8 cellular contexts compared by ENCODE assay signal in the genomic region with DNA sequence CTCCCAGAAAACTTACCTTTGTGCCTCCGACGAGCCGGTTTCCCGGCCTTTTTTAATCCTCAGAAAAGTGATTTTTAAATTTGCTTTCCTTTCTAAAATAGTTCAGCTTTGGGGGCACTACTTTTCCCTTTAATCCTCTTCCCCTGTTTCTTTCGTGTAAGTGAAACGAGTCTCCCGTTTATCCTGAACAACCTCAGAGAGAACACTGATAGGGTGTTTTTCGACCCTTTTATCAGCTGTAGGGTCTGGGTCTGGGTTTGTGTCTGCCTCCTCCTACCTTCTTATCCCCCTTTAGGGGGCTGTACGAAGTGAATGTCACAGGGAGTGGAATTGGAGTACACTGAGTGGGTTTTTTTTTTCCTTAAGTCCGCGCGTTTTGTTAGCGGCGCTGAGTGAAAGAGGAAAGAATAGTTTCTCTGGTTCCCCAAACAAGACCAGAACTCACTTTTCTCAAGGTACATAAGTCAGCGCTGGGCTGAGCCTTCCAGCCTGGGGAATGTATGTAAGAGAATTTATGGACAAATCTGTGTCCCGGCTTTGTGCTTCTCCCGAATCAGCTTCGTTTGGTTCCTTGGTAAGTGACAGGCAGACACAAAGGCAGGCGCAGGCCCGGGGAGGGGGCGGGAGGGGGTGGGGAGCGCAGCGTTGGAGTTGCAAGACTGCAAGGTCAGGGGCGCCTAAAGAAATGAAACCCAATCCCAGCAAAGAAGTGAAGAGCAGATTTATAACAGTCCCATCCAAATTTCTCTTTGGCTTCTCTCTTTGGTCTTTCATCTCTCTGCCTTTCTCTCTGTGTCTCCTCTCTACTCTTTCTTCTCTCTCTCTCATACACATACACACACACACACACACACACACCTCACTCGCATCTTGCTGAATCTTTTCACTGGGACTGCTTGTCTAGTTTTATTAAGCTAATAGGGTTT. TPM values are rescaled to one million over a fixed set of nuclear protein-coding genes. Genes with fewer than 3 reads are reported as not detected.
DNase-seq lines count a peak whose midpoint lies in the region; ATAC-seq and TF ChIP-seq lines count a peak whose summit lies in the region.

No MANE protein-coding gene starts in this region.

- H3K9me3 ChIP-seq in CD4-positive, alpha-beta memory T cell (ENCODE audit: control insufficient read depth in 1 of 2, low read length in 2 of 2): no peaks in the 10 kb centered on the region
- no peaks in the 10 kb centered on the region for H3K9me3 ChIP-seq in SK-N-MC (ENCODE audit: low read depth, low read length)
- no peaks in the 10 kb centered on the region for H3K9me3 ChIP-seq in iPS-15b (ENCODE audit: control insufficient read depth, insufficient read depth, low read length)
- no peaks in the 10 kb centered on the region for H3K9me3 ChIP-seq in sigmoid colon

- TF ChIP-seq EP300 in sigmoid colon (IDR thresholded peaks at IDR 0.05): no peak

- peaks cover 22 to 53% (median 33%) of the 10 kb centered on the region in 4 donors for H3K4me1 Mint-ChIP-seq in CD4-positive, alpha-beta memory T cell
- peaks cover 52% of the 10 kb centered on the region for H3K4me1 Mint-ChIP-seq in brain

- H3K4me1 ChIP-seq in CD4-positive, alpha-beta memory T cell (ENCODE audit: insufficient read depth, low read length): peaks cover 27% of the 10 kb centered on the region
- peaks cover 7% of the 10 kb centered on the region for H3K4me1 ChIP-seq in iPS-15b (ENCODE audit: control insufficient read depth, insufficient read depth, low read length)
- peaks cover 0 to 36% (median 25%) of the 10 kb centered on the region in 4 donors for H3K4me1 ChIP-seq in sigmoid colon

- CTCF ChIA-PET in CD4-positive, alpha-beta memory T cell (lab: Charles Lee; ENCODE audit: partially characterized antibody): interaction anchor here (0.7 to 2.4 kb wide), 5 partner anchors 59 to 570 kb away, joined by 3 to 8 read pairs (median 3); a partner anchor contains a TSS

- WGBS in sigmoid colon, 2 donors: 0 to 1% methylated on average over 25 of the region's 25 CpGs

- peak overlapping the region; percentile 100 for H3K4me3 ChIP-seq in CD4-positive, alpha-beta memory T cell (ENCODE audit: low read length in 2 of 2)
- H3K4me3 ChIP-seq in HFF-Myc (replicated peaks; ENCODE audit: low read depth, low read length) (peak overlapping the region; percentile 84), SK-N-MC (peak overlapping the region; percentile 82), iPS-15b (ENCODE audit: low read depth, low read length) (peak overlapping the region; percentile 84), sigmoid colon (peak overlapping the region; percentile 72 to 89 (median 74))

- intact Hi-C loops in CD4-positive, alpha-beta memory T cell (cut with micrococcal nuclease): loop anchor here (10.0 kb wide), 1 partner anchor 227 kb away; no protein-coding TSS in a partner anchor
- intact Hi-C loops in sigmoid colon (cut with DNase I): loop anchor here (2.0 to 10.0 kb wide), 4 partner anchors 49 to 653 kb away; a partner anchor contains a TSS

- H3K27ac Mint-ChIP-seq in CD4-positive, alpha-beta memory T cell: peak overlapping the region; percentile 97 to 100 (median 99)
- H3K27ac Mint-ChIP-seq in brain: peak overlapping the region; percentile 97 to 100 (median 99)

- H3K27me3 ChIP-seq in CD4-positive, alpha-beta memory T cell (ENCODE audit: insufficient read depth, low read length): no peaks in the 10 kb centered on the region
- H3K27me3 ChIP-seq in iPS-15b (ENCODE audit: control insufficient read depth, insufficient read depth, low read length): peaks cover 77% of the 10 kb centered on the region
- no peaks in the 10 kb centered on the region for H3K27me3 ChIP-seq in sigmoid colon

- TF ChIP-seq CTCF in HFF-Myc (IDR thresholded peaks at IDR 0.05; ENCODE audit: low read depth, low read length, missing control alignments): no peak
- no peak for TF ChIP-seq CTCF in brain (conservative IDR thresholded peaks at IDR 0.05)
- no peak for TF ChIP-seq CTCF in sigmoid colon (IDR thresholded peaks at IDR 0.05)

- POLR2A ChIA-PET in CD4-positive, alpha-beta memory T cell (lab: Charles Lee; ENCODE audit: partially characterized antibody): interaction anchor here (0.6 to 1.6 kb wide), 5 partner anchors 90 to 1173 kb away, joined by 3 to 28 read pairs (median 3); a partner anchor contains a TSS

- DNase-seq in CD4-positive, alpha-beta memory T cell: peak; percentile 17 to 50 (median 35)
- no peak for DNase-seq in HFF-Myc (ENCODE audit: extremely low read depth, low read depth)
- DNase-seq in SK-N-MC (ENCODE audit: low read depth, low spot score): no peak
- DNase-seq in sigmoid colon: peak; percentile 66

- peak overlapping the region; percentile 97 to 100 (median 100) for H3K4me3 Mint-ChIP-seq in CD4-positive, alpha-beta memory T cell
- H3K4me3 Mint-ChIP-seq in brain: peak overlapping the region; percentile 92 to 98 (median 94)

- H3K36me3 ChIP-seq in CD4-positive, alpha-beta memory T cell (ENCODE audit: insufficient read depth, low read length): no peaks in the 10 kb centered on the region
- H3K36me3 ChIP-seq in SK-N-MC (ENCODE audit: insufficient read depth, low read length) (peaks cover 5% of the 10 kb centered on the region; the same call in 1 of the 2 replicates), iPS-15b (ENCODE audit: control insufficient read depth, insufficient read depth, low read length) (no peaks in the 10 kb centered on the region), sigmoid colon (no peaks in the 10 kb centered on the region)

- H3K9ac ChIP-seq in SK-N-MC (ENCODE audit: insufficient read length): peak overlapping the region; percentile 94
- peak overlapping the region; percentile 74 for H3K9ac ChIP-seq in iPS-15b (ENCODE audit: low read depth, low read length)

- H3K36me3 Mint-ChIP-seq in CD4-positive, alpha-beta memory T cell: peaks cover 0 to 17% of the 10 kb centered on the region in 2 donors
- H3K36me3 Mint-ChIP-seq in brain: peaks cover 9% of the 10 kb centered on the region

- ATAC-seq in HG02678 (IDR thresholded peaks at IDR 0.05; ENCODE audit: unreplicated experiment) (no peak), GM19023 (IDR thresholded peaks at IDR 0.05; ENCODE audit: unreplicated experiment) (no peak)

- no peaks in the 10 kb centered on the region for H3K9me3 Mint-ChIP-seq in CD4-positive, alpha-beta memory T cell
- no peaks in the 10 kb centered on the region for H3K9me3 Mint-ChIP-seq in brain

- H3K27me3 Mint-ChIP-seq in CD4-positive, alpha-beta memory T cell: no peaks in the 10 kb centered on the region
- peaks cover 13% of the 10 kb centered on the region for H3K27me3 Mint-ChIP-seq in brain

- peak overlapping the region; percentile 81 for H3K27ac ChIP-seq in CD4-positive, alpha-beta memory T cell (ENCODE audit: low read depth, low read length)
- peak overlapping the region; percentile 74 for H3K27ac ChIP-seq in SK-N-MC
- peak overlapping the region; percentile 80 to 88 (median 83) for H3K27ac ChIP-seq in sigmoid colon

- no peak for TF ChIP-seq POLR2A in sigmoid colon (IDR thresholded peaks at IDR 0.05)

RNA-seq across cellular contexts. Expression of a gene that starts 0.8 kb away (rescaled TPM):
- 10 to 100 TPM; 20.2 to 20.7 TPM for total RNA-seq in CD4-positive, alpha-beta memory T cell
- 10 to 100 TPM in 1 of 2 donors, 1 to 10 TPM in 1; 9.7 to 13.6 TPM for polyA plus RNA-seq in CD4-positive, alpha-beta memory T cell
- polyA plus RNA-seq in brain (ENCODE audit: insufficient read depth, low read depth, low replicate concordance): 1.6 TPM
- 10 to 100 TPM; 24.6 to 30.9 (median 24.8) TPM for total RNA-seq in sigmoid colon
- polyA plus RNA-seq in sigmoid colon: 1 to 10 TPM; 2.4 to 5.2 (median 3.2) TPM

Comparison
In these comparisons a context has a peak if more than half of its experiments do, and no peak if none do; other contexts are left out.
1. DNase-seq: peak in CD4-positive, alpha-beta memory T cell (5 of 5) and sigmoid colon (single experiment); none in HFF-Myc (single experiment) and SK-N-MC (single experiment).
2. Peak in every context shown above with its lines, with median percentiles within 50 percentile points of each other: H3K27ac ChIP-seq and H3K4me3 ChIP-seq.